1 cellular context compared by ENCODE assay signal in the genomic region with DNA sequence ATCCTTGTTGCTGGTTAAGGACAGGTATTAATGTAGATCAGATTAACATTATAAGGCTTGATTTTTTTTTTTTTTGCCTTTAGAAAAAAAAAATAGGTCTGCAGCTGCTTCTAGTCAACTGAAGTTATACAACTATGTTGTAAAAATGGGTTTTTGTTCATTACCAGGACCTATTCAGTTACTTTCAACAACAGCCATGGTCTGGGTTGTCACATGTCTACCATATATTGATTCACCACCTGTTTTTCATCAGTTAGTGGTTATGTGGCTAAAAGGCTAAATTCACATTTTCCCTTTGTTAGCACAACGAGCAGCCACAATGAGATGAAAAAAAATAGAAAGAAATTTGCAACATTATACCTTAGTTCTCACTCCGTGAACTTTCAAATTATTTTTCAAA.
TF ChIP-seq lines count a peak whose summit lies in the region.

No MANE protein-coding gene starts in this region.

TF ChIP-seq in HCT116, 20 proteins besides CTCF, POLR2A, EP300 and RAD21 (continued from another document):
- TF ChIP-seq SRF (IDR thresholded peaks at IDR 0.05; ENCODE audit: low read depth) (no peak), YY1 (IDR thresholded peaks at IDR 0.05; ENCODE audit: extremely low read depth, insufficient replicate concordance, low read depth, low read length) (no peak), POLR2AphosphoS5 (IDR thresholded peaks at IDR 0.05; ENCODE audit: low read depth, low read length) (no peak), EGR1 (IDR thresholded peaks at IDR 0.05; ENCODE audit: low read depth) (no peak)
